8 cellular contexts compared by ENCODE assay signal in genomic region chr7:98105942-98106544, GRCh38. TPM values are rescaled to one million over a fixed set of nuclear protein-coding genes. Genes with fewer than 3 reads are reported as not detected.
DNase-seq lines count a peak whose midpoint lies in the region; ATAC-seq and TF ChIP-seq lines count a peak whose summit lies in the region.

No MANE protein-coding gene starts in this region.

- H3K9me3 ChIP-seq in RWPE2 (ENCODE audit: severe bottlenecking) (no peaks in the 10 kb centered on the region), ascending aorta (peaks cover 0 to 11% of the 10 kb centered on the region in 2 donors)

- H3K27ac ChIP-seq in RWPE2 (ENCODE audit: poor library complexity, severe bottlenecking) (peak overlapping the region; percentile 8), ascending aorta (no peak overlapping the region)

- no peak for DNase-seq in activated CD8-positive, alpha-beta memory T cell treated with anti-CD3 and anti-CD28 coated beads, Interleukin-2, amount 10 ng/mL, durations not matched to agents 7 days and 5 days
- DNase-seq in activated CD8-positive, alpha-beta memory T cell treated with anti-CD3 and anti-CD28 coated beads for 24 hours: no peak
- no peak for DNase-seq in RWPE2 (ENCODE audit: low spot score)
- no peak for DNase-seq in effector memory CD8-positive, alpha-beta T cell
- no peak for DNase-seq in COR-L47 (lab: John Stamatoyannopoulos, UW)
- DNase-seq in ascending aorta (ENCODE audit: low spot score in 2 of 2): no peak

- intact Hi-C loops in ascending aorta (cut with DNase I): loop anchor here (1.0 to 10.0 kb wide), 7 partner anchors 62 to 991 kb away; partner anchors contain the start of genes BRI3, SDHAF3 and TECPR1

- no peaks in the 10 kb centered on the region for H3K27me3 ChIP-seq in RWPE2 (ENCODE audit: insufficient read depth, poor library complexity, severe bottlenecking)
- no peaks in the 10 kb centered on the region for H3K27me3 ChIP-seq in ascending aorta

- H3K4me3 ChIP-seq in RWPE2 (ENCODE audit: severe bottlenecking) (peak overlapping the region; percentile 89), ascending aorta (peak overlapping the region in 1 of 2 donors; percentile 86)

- H3K4me3 Mint-ChIP-seq in activated CD8-positive, alpha-beta memory T cell treated with anti-CD3 and anti-CD28 coated beads, Interleukin-2, amount 10 ng/mL, durations not matched to agents 7 days and 5 days: peak overlapping the region; percentile 93
- H3K4me3 Mint-ChIP-seq in effector memory CD8-positive, alpha-beta T cell: peak overlapping the region; percentile 97 to 98
- peak overlapping the region; percentile 97 for H3K4me3 Mint-ChIP-seq in stimulated activated naive CD8-positive, alpha-beta T cell treated with anti-CD3 and anti-CD28 coated beads, Interleukin-15, Interleukin-2, amounts not matched to agents 100 ng/mL and 50 ng/mL, for 24 hours

- no peak overlapping the region for H3K27ac Mint-ChIP-seq in activated CD8-positive, alpha-beta memory T cell treated with anti-CD3 and anti-CD28 coated beads, Interleukin-2, amount 10 ng/mL, durations not matched to agents 7 days and 5 days
- H3K27ac Mint-ChIP-seq in effector memory CD8-positive, alpha-beta T cell: peak overlapping the region; percentile 92 to 98
- H3K27ac Mint-ChIP-seq in stimulated activated naive CD8-positive, alpha-beta T cell treated with anti-CD3 and anti-CD28 coated beads, Interleukin-15, Interleukin-2, amounts not matched to agents 100 ng/mL and 50 ng/mL, for 24 hours: no peak overlapping the region

- TF ChIP-seq CTCF in RWPE2 (IDR thresholded peaks at IDR 0.05; ENCODE audit: poor library complexity, severe bottlenecking): no peak
- TF ChIP-seq CTCF in ascending aorta (IDR thresholded peaks at IDR 0.05): no peak

- H3K36me3 ChIP-seq in RWPE2 (ENCODE audit: low read depth) (no peaks in the 10 kb centered on the region), ascending aorta (no peaks in the 10 kb centered on the region)

- ATAC-seq in activated CD8-positive, alpha-beta memory T cell treated with anti-CD3 and anti-CD28 coated beads, Interleukin-2, amount 10 ng/mL, durations not matched to agents 7 days and 5 days: no peak
- ATAC-seq in RWPE2 (ENCODE audit: low read depth) (peak; percentile 47), GM18909 (IDR thresholded peaks at IDR 0.05; ENCODE audit: poor library complexity, unreplicated experiment) (no peak)
- ATAC-seq in effector memory CD8-positive, alpha-beta T cell (replicated peaks): no peak

- H3K4me1 ChIP-seq in RWPE2 (ENCODE audit: insufficient read depth, poor library complexity, severe bottlenecking) (no peaks in the 10 kb centered on the region), ascending aorta (peaks cover 0 to 7% of the 10 kb centered on the region in 2 donors)

- H3K9me3 Mint-ChIP-seq in activated CD8-positive, alpha-beta memory T cell treated with anti-CD3 and anti-CD28 coated beads, Interleukin-2, amount 10 ng/mL, durations not matched to agents 7 days and 5 days (ENCODE audit: low read depth): peaks cover 2% of the 10 kb centered on the region
- peaks cover 2 to 3% of the 10 kb centered on the region in 2 donors for H3K9me3 Mint-ChIP-seq in effector memory CD8-positive, alpha-beta T cell
- peaks cover 4% of the 10 kb centered on the region for H3K9me3 Mint-ChIP-seq in stimulated activated naive CD8-positive, alpha-beta T cell treated with anti-CD3 and anti-CD28 coated beads, Interleukin-15, Interleukin-2, amounts not matched to agents 100 ng/mL and 50 ng/mL, for 24 hours

- peaks cover 6% of the 10 kb centered on the region for H3K27me3 Mint-ChIP-seq in activated CD8-positive, alpha-beta memory T cell treated with anti-CD3 and anti-CD28 coated beads, Interleukin-2, amount 10 ng/mL, durations not matched to agents 7 days and 5 days
- H3K27me3 Mint-ChIP-seq in effector memory CD8-positive, alpha-beta T cell: peaks cover 11 to 13% of the 10 kb centered on the region in 2 donors
- peaks cover 15% of the 10 kb centered on the region for H3K27me3 Mint-ChIP-seq in stimulated activated naive CD8-positive, alpha-beta T cell treated with anti-CD3 and anti-CD28 coated beads, Interleukin-15, Interleukin-2, amounts not matched to agents 100 ng/mL and 50 ng/mL, for 24 hours

- H3K4me1 Mint-ChIP-seq in activated CD8-positive, alpha-beta memory T cell treated with anti-CD3 and anti-CD28 coated beads, Interleukin-2, amount 10 ng/mL, durations not matched to agents 7 days and 5 days: peaks cover 17% of the 10 kb centered on the region
- peaks cover 12 to 35% of the 10 kb centered on the region in 2 donors for H3K4me1 Mint-ChIP-seq in effector memory CD8-positive, alpha-beta T cell (ENCODE audit: low read depth in 2 of 2)
- peaks cover 22% of the 10 kb centered on the region for H3K4me1 Mint-ChIP-seq in stimulated activated naive CD8-positive, alpha-beta T cell treated with anti-CD3 and anti-CD28 coated beads, Interleukin-15, Interleukin-2, amounts not matched to agents 100 ng/mL and 50 ng/mL, for 24 hours (ENCODE audit: low read depth)

- peaks cover 2% of the 10 kb centered on the region for H3K36me3 Mint-ChIP-seq in activated CD8-positive, alpha-beta memory T cell treated with anti-CD3 and anti-CD28 coated beads, Interleukin-2, amount 10 ng/mL, durations not matched to agents 7 days and 5 days
- peaks cover 9% of the 10 kb centered on the region for H3K36me3 Mint-ChIP-seq in effector memory CD8-positive, alpha-beta T cell (ENCODE audit: insufficient read depth)
- no peaks in the 10 kb centered on the region for H3K36me3 Mint-ChIP-seq in stimulated activated naive CD8-positive, alpha-beta T cell treated with anti-CD3 and anti-CD28 coated beads, Interleukin-15, Interleukin-2, amounts not matched to agents 100 ng/mL and 50 ng/mL, for 24 hours (ENCODE audit: low read depth)

- CTCF ChIA-PET in activated CD8-positive, alpha-beta memory T cell treated with anti-CD3 and anti-CD28 coated beads, Interleukin-2, amount 10 ng/mL, durations not matched to agents 7 days and 5 days (lab: Charles Lee): interaction anchor here (0.7 to 3.7 kb wide), 22 partner anchors 9 to 145 kb away, joined by 3 to 50 read pairs (median 4); no protein-coding TSS in a partner anchor

RNA-seq across cellular contexts. Expression of gene LMTK2, which starts 0.6 kb away (rescaled TPM):
- 1 to 10 TPM; 8.5 to 9.6 TPM for total RNA-seq in activated CD8-positive, alpha-beta memory T cell treated with anti-CD3 and anti-CD28 coated beads, Interleukin-2, amount 10 ng/mL, durations not matched to agents 7 days and 5 days
- 11.8 TPM for total RNA-seq in ascending aorta

Comparison
In these comparisons a context has a peak if more than half of its experiments do, and no peak if none do; other contexts are left out.
1. H3K27ac Mint-ChIP-seq: peak in effector memory CD8-positive, alpha-beta T cell (2 of 2); none in activated CD8-positive, alpha-beta memory T cell treated with anti-CD3 and anti-CD28 coated beads, Interleukin-2, amount 10 ng/mL, durations not matched to agents 7 days and 5 days (single experiment) and stimulated activated naive CD8-positive, alpha-beta T cell treated with anti-CD3 and anti-CD28 coated beads, Interleukin-15, Interleukin-2, amounts not matched to agents 100 ng/mL and 50 ng/mL, for 24 hours (single experiment).
2. Peak in every context shown above with its lines, with median percentiles within 50 percentile points of each other: H3K4me3 Mint-ChIP-seq.